ENCODE assay signal across 8 cellular contexts in genomic region chr2:190277234-190278112, GRCh38. TPM values are rescaled to one million over a fixed set of nuclear protein-coding genes. Genes with fewer than 3 reads are reported as not detected.
DNase-seq lines count a peak whose midpoint lies in the region; ATAC-seq and TF ChIP-seq lines count a peak whose summit lies in the region.

No MANE protein-coding gene starts in this region.

- POLR2A ChIA-PET in HCT116 (lab: Charles Lee): no interaction called here

- TF ChIP-seq RAD21 in HCT116 (IDR thresholded peaks at IDR 0.05; ENCODE audit: low read depth): peak; percentile 71

- H3K27ac ChIP-seq in HCT116 (ENCODE audit: low read depth, low read length): no peak overlapping the region
- H3K27ac ChIP-seq in parathyroid adenoma: no peak overlapping the region

- intact Hi-C loops in HCT116 (cut with micrococcal nuclease): loop anchor here (1.0 kb wide), 1 partner anchor 189 kb away; no protein-coding TSS in a partner anchor

- no peaks in the 10 kb centered on the region for H4K20me1 ChIP-seq in HCT116 (ENCODE audit: insufficient read depth)

- H2AFZ ChIP-seq in HCT116 (ENCODE audit: low read depth, low read length, poor library complexity, severe bottlenecking): no peak overlapping the region
- H2AFZ ChIP-seq in parathyroid adenoma: no peak overlapping the region

- H3K36me3 ChIP-seq in HCT116 (ENCODE audit: control insufficient read depth in 1 of 2, insufficient read depth in 2 of 2, low read length in 2 of 2) (no peaks in the 10 kb centered on the region), parathyroid adenoma (ENCODE audit: control insufficient read depth, insufficient read depth, low read length) (peaks cover 4% of the 10 kb centered on the region)

- CTCF ChIA-PET in HCT116 (lab: Charles Lee): interaction anchor here (0.9 to 1.8 kb wide), 11 partner anchors 8 to 617 kb away, joined by 3 to 9 read pairs (median 3); a partner anchor contains a TSS

- H3K79me2 ChIP-seq in HCT116 (ENCODE audit: insufficient read depth, low read length) (0 out of 2 replicates have a peak, but pooled peaks cover 6% of the 10 kb centered on the region), parathyroid adenoma (peaks cover 1% of the 10 kb centered on the region)

- peak overlapping the region; percentile 40 for H3K4me2 ChIP-seq in HCT116 (ENCODE audit: low read length)
- no peak overlapping the region for H3K4me2 ChIP-seq in parathyroid adenoma (ENCODE audit: low read length)

- TF ChIP-seq CTCF in HCT116 (IDR thresholded peaks at IDR 0.05 in 2 of 3, conservative IDR thresholded peaks at IDR 0.05 in 1 of 3; ENCODE audit: borderline replicate concordance in 1 of 3, insufficient read depth in 1 of 3, low read depth in 2 of 3, low read length in 2 of 3) (peak; percentile 39 to 65 (median 50); a peak in 5 of 6 replicates), epithelial cell of proximal tubule (conservative IDR thresholded peaks at IDR 0.05; ENCODE audit: low read depth, low read length) (peak; percentile 69), parathyroid adenoma (IDR thresholded peaks at IDR 0.05) (peak; percentile 43)

- H3K9ac ChIP-seq in HCT116 (ENCODE audit: low read length): no peak overlapping the region
- no peak overlapping the region for H3K9ac ChIP-seq in parathyroid adenoma

- DNase-seq in D341Med (ENCODE audit: low spot score) (peak; percentile 26), HCT116 (ENCODE audit: low read depth, low spot score) (peak; percentile 56), RPMI7951 (ENCODE audit: low read depth) (peak; percentile 61), epithelial cell of proximal tubule (ENCODE audit: low read depth) (no peak)

- H3K9me3 ChIP-seq in HCT116 (ENCODE audit: control insufficient read depth in 1 of 2, insufficient read depth in 1 of 2, low read depth in 1 of 2, low read length in 2 of 2) (no peaks in the 10 kb centered on the region), parathyroid adenoma (ENCODE audit: control insufficient read depth, low read length) (no peaks in the 10 kb centered on the region)

- H3K4me1 ChIP-seq in HCT116 (ENCODE audit: control insufficient read depth in 1 of 2, insufficient read depth in 2 of 2, low read length in 2 of 2) (peaks cover 2 to 11% of the 10 kb centered on the region in 2 experiments; a peak in 3 of 4 replicates), parathyroid adenoma (peaks cover 5% of the 10 kb centered on the region)

- H3K9me2 ChIP-seq in HCT116 (ENCODE audit: insufficient read depth): no peaks in the 10 kb centered on the region

- no peak for TF ChIP-seq POLR2A in HCT116 (IDR thresholded peaks at IDR 0.05; ENCODE audit: borderline replicate concordance, extremely low read depth, insufficient read depth, insufficient read length)

- no peak overlapping the region for H3K4me3 ChIP-seq in HCT116 (replicated peaks in 1 of 2; ENCODE audit: low read depth in 1 of 2, low read length in 2 of 2)
- no peak overlapping the region for H3K4me3 ChIP-seq in epithelial cell of proximal tubule (ENCODE audit: low read depth, low read length)
- no peak overlapping the region for H3K4me3 ChIP-seq in parathyroid adenoma (ENCODE audit: low read depth, low read length)

- peak; percentile 93 for ATAC-seq in HCT116
- no peak for ATAC-seq in HG02840 (IDR thresholded peaks at IDR 0.05; ENCODE audit: low FRiP score, unreplicated experiment)
- ATAC-seq in GM18868 (IDR thresholded peaks at IDR 0.05; ENCODE audit: unreplicated experiment): no peak
- no peak for ATAC-seq in GM21723 (IDR thresholded peaks at IDR 0.05; ENCODE audit: unreplicated experiment)

- no TSS peak for BruUV-seq in HCT116 (replicated peaks; lab: Mats Ljungman, UMichigan)

- H3K27me3 ChIP-seq in HCT116 (ENCODE audit: insufficient read depth, low read length) (no peaks in the 10 kb centered on the region), parathyroid adenoma (ENCODE audit: control insufficient read depth, insufficient read depth, low read length) (no peaks in the 10 kb centered on the region)

- RAD21 ChIA-PET in HCT116 (lab: Charles Lee; ENCODE audit: low non-redundant PET in 1 of 2, low total read pairs in 2 of 2, uncharacterized antibody in 2 of 2, unreplicated experiment in 2 of 2): interaction anchor here in 1 of 2 experiments (0.5 to 0.9 kb wide), 2 partner anchors 21 to 97 kb away, joined by 3 to 5 read pairs; no protein-coding TSS in a partner anchor

TF ChIP-seq in HCT116, 20 proteins besides CTCF, POLR2A, EP300 and RAD21:
- TF ChIP-seq SRF (IDR thresholded peaks at IDR 0.05; ENCODE audit: low read depth): peak; percentile 98
- TF ChIP-seq REST (IDR thresholded peaks at IDR 0.05; ENCODE audit: low read depth): no peak

RNA-seq across cellular contexts. Expression of gene HIBCH, which starts 42.2 kb away (rescaled TPM):
- 24.7 TPM for total RNA-seq in HCT116 (2021; ENCODE audit: unreplicated experiment)
- polyA plus RNA-seq in HCT116 (2012): 4.4 and 7.7 TPM in 2 replicates
- total RNA-seq in RPMI7951 (2014; rRNA removed; shearing (Covaris generic)): 23.3 and 23.7 TPM in 2 replicates
- total RNA-seq in epithelial cell of proximal tubule: 8.6 and 12.2 TPM in 2 replicates
